24 cellular contexts compared by ENCODE assay signal in genomic region chr10:93589648-93590562, GRCh38. TPM values are rescaled to one million over a fixed set of nuclear protein-coding genes. Genes with fewer than 3 reads are reported as not detected.
DNase-seq lines count a peak whose midpoint lies in the region; ATAC-seq, FAIRE-seq and TF ChIP-seq lines count a peak whose summit lies in the region.
"Had no signal": no experiment of that assay in that cellular context is flagged by ENCODE, and none has a peak within 500 bp of the region (broad histone marks: within the 10 kb centered on the region; RNA-seq: fewer than 3 reads in every experiment).

No MANE protein-coding gene starts in this region.

- peak; percentile 82 for ATAC-seq in K562
- ATAC-seq in left lobe of liver: peak; percentile 57
- no peak for ATAC-seq in mucosa of descending colon
- ATAC-seq: CD8-positive, alpha-beta T cell; GM12878 had no signal

- H2AFZ ChIP-seq in K562 (ENCODE audit: low read depth, low read length): peak overlapping the region; percentile 66
- no peak overlapping the region for H2AFZ ChIP-seq in H9 (ENCODE audit: low read length)

- H2BK12ac ChIP-seq in H9 (ENCODE audit: insufficient read length, low read depth, low read length): no peak overlapping the region

- no peak overlapping the region for H2BK20ac ChIP-seq in H9 (ENCODE audit: low read depth, low read length, poor library complexity, severe bottlenecking)

- H3K36me3 Mint-ChIP-seq in H9 (ENCODE audit: insufficient read depth in 1 of 3, low read depth in 3 of 3): no peaks in the 10 kb centered on the region
- H3K36me3 Mint-ChIP-seq: CD8-positive, alpha-beta T cell had no signal

- H3K4me2 ChIP-seq in K562 (ENCODE audit: insufficient read depth, low read length) (no peak overlapping the region), H9 (ENCODE audit: insufficient read depth, insufficient read length, low read length) (no peak overlapping the region)
- H3K4me2 ChIP-seq: BLaER1 treated with 17β-estradiol and CSF1 and Interleukin-3, amounts not matched to agents 10 nM and 100 nM had no signal

- H2BK120ac ChIP-seq in H9 (ENCODE audit: low read depth, low read length, poor library complexity, severe bottlenecking): no peak overlapping the region

- TF ChIP-seq CTCF in K562 (IDR thresholded peaks at IDR 0.05 in 2 of 3, conservative IDR thresholded peaks at IDR 0.05 in 1 of 3; ENCODE audit: insufficient read depth in 2 of 3, low read depth in 1 of 3, low read length in 3 of 3) (no peak), H9 (conservative IDR thresholded peaks at IDR 0.05) (no peak), mucosa of descending colon (IDR thresholded peaks at IDR 0.05) (no peak)

- H3K36me3 ChIP-seq in K562 (ENCODE audit: control insufficient read depth, insufficient read depth, low read length): no peaks in the 10 kb centered on the region
- H3K36me3 ChIP-seq in mucosa of descending colon (ENCODE audit: low read depth): no peaks in the 10 kb centered on the region
- H3K36me3 ChIP-seq: BLaER1 treated with 17β-estradiol and CSF1 and Interleukin-3, amounts not matched to agents 10 nM and 100 nM; HAP-1 had no signal

- H3K9ac ChIP-seq in K562 (ENCODE audit: insufficient read depth in 1 of 2, low read depth in 2 of 2, low read length in 2 of 2) (no peak overlapping the region), H9 (ENCODE audit: extremely low read depth, insufficient read length, low read length) (no peak overlapping the region)
- H3K9ac ChIP-seq: BLaER1 treated with 17β-estradiol and CSF1 and Interleukin-3, amounts not matched to agents 10 nM and 100 nM had no signal

- H3K4ac ChIP-seq in H9 (ENCODE audit: low read depth, low read length): no peak overlapping the region

- 11% methylated on average over 14 of the region's 15 CpGs for WGBS in K562 (ENCODE audit: insufficient coverage, low coverage, missing lambda C conversion rate)
- no CpG with 5 or more reads among the region's 15 CpGs for WGBS in H9 (ENCODE audit: extremely low coverage, insufficient read length, low lambda C conversion rate)

- no peak for TF ChIP-seq POLR2A in K562 (conservative IDR thresholded peaks at IDR 0.05)

- H3K9me3 ChIP-seq in K562 (replicated peaks; ENCODE audit: control insufficient read depth, insufficient read depth, low read depth, low read length) (no peaks in the 10 kb centered on the region), H9 (ENCODE audit: control insufficient read depth, low read depth, low read length) (no peaks in the 10 kb centered on the region), mucosa of descending colon (no peaks in the 10 kb centered on the region)
- H3K9me3 ChIP-seq: BLaER1 treated with 17β-estradiol and CSF1 and Interleukin-3, amounts not matched to agents 10 nM and 100 nM; HAP-1 had no signal

- CTCF ChIA-PET in K562 (lab: Yijun Ruan, JAX; ENCODE audit: low intra/inter-chr PET ratio): no interaction called here

- H3K14ac ChIP-seq in H9 (ENCODE audit: insufficient read depth, low read length): no peak overlapping the region

- H3K27me3 ChIP-seq in K562 (ENCODE audit: control insufficient read depth in 2 of 2, insufficient read depth in 2 of 2, low read length in 2 of 2) (peaks cover 0 to 8% of the 10 kb centered on the region in 2 experiments; a peak in 3 of 5 replicates), H9 (ENCODE audit: insufficient read depth, low read length) (no peaks in the 10 kb centered on the region)
- H3K27me3 ChIP-seq: BLaER1 treated with 17β-estradiol and CSF1 and Interleukin-3, amounts not matched to agents 10 nM and 100 nM had no signal

- peaks cover 14% of the 10 kb centered on the region for H3K27me3 Mint-ChIP-seq in H9 (ENCODE audit: low read depth)

- no TSS peak for BruUV-seq in K562 (replicated peaks; lab: Mats Ljungman, UMichigan)

- in situ Hi-C loops in K562 (cut with MboI): no loop called here

- H3K23me2 ChIP-seq in H9 (ENCODE audit: insufficient read length, low read depth, low read length, poor library complexity, severe bottlenecking): no peaks in the 10 kb centered on the region

- H3K4me1 Mint-ChIP-seq in H9: peaks cover 15 to 18% of the 10 kb centered on the region in 2 experiments

- H3K9me3 Mint-ChIP-seq in H9: no peaks in the 10 kb centered on the region
- H3K9me3 Mint-ChIP-seq: CD8-positive, alpha-beta T cell had no signal

- FAIRE-seq in K562 (lab: Jason Lieb, UNC): no peak
- FAIRE-seq: GM12878 had no signal

- no peaks in the 10 kb centered on the region for H3K79me1 ChIP-seq in H9 (ENCODE audit: insufficient read depth, low read depth, low read length, poor library complexity, severe bottlenecking)

- peak; percentile 58 for DNase-seq in NCI-H82 (lab: John Stamatoyannopoulos, UW)
- DNase-seq in NCI-H82 treated with DMSO at 0.1 percent for 48 hours (lab: John Stamatoyannopoulos, UW; ENCODE audit: unreplicated experiment): no peak
- DNase-seq in K562 (ENCODE audit: extremely low read depth in 1 of 4, low spot score in 3 of 4): peak in 2 of 4 experiments; percentile 24 to 27
- DNase-seq in left lobe of liver (ENCODE audit: low spot score): peak; percentile 84
- no peak for DNase-seq in H9
- DNase-seq in activated CD4-positive, alpha-beta T cell treated with anti-CD3 and anti-CD28 coated beads, Interleukin-2, amount 50 U/mL, for 4 hours: no peak
- no peak for DNase-seq in mucosa of descending colon
- no peak for DNase-seq in T-helper 9 cell
- DNase-seq: 8988T; CD8-positive, alpha-beta T cell; DMS 273 treated with DMSO at 0.1 percent for 48 hours; DMS53; DND-41; EL; GOT3; IMR-90 had no signal

- H3K18ac ChIP-seq in H9 (ENCODE audit: insufficient read length, low read depth, low read length): no peak overlapping the region

- POLR2A ChIA-PET in K562 (lab: Yijun Ruan, JAX): interaction anchor here (0.5 kb wide), 1 partner anchor 203 kb away, joined by 3 read pairs; no protein-coding TSS in a partner anchor

- no peak for TF ChIP-seq RAD21 in K562 (CRISPR knock-in tag; conservative IDR thresholded peaks at IDR 0.05 in 1 of 2, IDR thresholded peaks at IDR 0.05 in 1 of 2)

- H2BK15ac ChIP-seq in H9 (ENCODE audit: low read depth, low read length): no peak overlapping the region

- H3K27ac ChIP-seq in K562 (ENCODE audit: extremely low read depth, low read depth, low read length) (no peak overlapping the region), H9 (ENCODE audit: insufficient read length, low read depth, low read length) (no peak overlapping the region)
- H3K27ac ChIP-seq: BLaER1 treated with 17β-estradiol and CSF1 and Interleukin-3, amounts not matched to agents 10 nM and 100 nM; HL-60 had no signal

- no peak for TF ChIP-seq EP300 in K562 (IDR thresholded peaks at IDR 0.05; ENCODE audit: low read length)

- H3K79me2 ChIP-seq in K562 (ENCODE audit: control insufficient read depth, insufficient read depth, low read length) (no peaks in the 10 kb centered on the region), H9 (ENCODE audit: insufficient read depth, low read length) (no peaks in the 10 kb centered on the region)

- no peaks in the 10 kb centered on the region for H3K9me1 ChIP-seq in K562 (ENCODE audit: control insufficient read depth, insufficient read depth, low read length)

- H3K4me1 ChIP-seq in K562 (replicated peaks in 1 of 2; ENCODE audit: control insufficient read depth in 2 of 2, insufficient read depth in 2 of 2, low read length in 2 of 2): no peaks in the 10 kb centered on the region; a peak in 1 of 5 replicates
- no peaks in the 10 kb centered on the region; the same call in 1 of the 2 replicates for H3K4me1 ChIP-seq in H9 (ENCODE audit: insufficient read depth, low read length)
- H3K4me1 ChIP-seq in mucosa of descending colon (ENCODE audit: low read depth): peaks cover 12% of the 10 kb centered on the region
- H3K4me1 ChIP-seq: HAP-1 had no signal

- no peak overlapping the region for H3K56ac ChIP-seq in H9 (ENCODE audit: insufficient read length, low read depth, low read length)

- no peak overlapping the region for H4K5ac ChIP-seq in H9 (ENCODE audit: insufficient read length, low read depth, low read length)

- no peak overlapping the region for H2AK5ac ChIP-seq in H9 (ENCODE audit: insufficient read length, low read length)

- H3K4me3 ChIP-seq in K562 (no peak overlapping the region), mucosa of descending colon (no peak overlapping the region)
- H3K4me3 ChIP-seq: BLaER1 treated with 17β-estradiol and CSF1 and Interleukin-3, amounts not matched to agents 10 nM and 100 nM; GM12878; HAP-1 had no signal

- no peak overlapping the region for H3K23ac ChIP-seq in H9 (ENCODE audit: insufficient read length, low read depth, low read length)

- H2BK5ac ChIP-seq in H9 (ENCODE audit: insufficient read length, low read length): no peak overlapping the region

- H4K8ac ChIP-seq in H9 (replicated peaks; ENCODE audit: insufficient read length, low read depth, low read length): no peak overlapping the region

- H3K4me3 Mint-ChIP-seq in H9: no peak overlapping the region
- H3K4me3 Mint-ChIP-seq: CD8-positive, alpha-beta T cell had no signal

- no peaks in the 10 kb centered on the region for H4K20me1 ChIP-seq in K562 (replicated peaks; ENCODE audit: control insufficient read depth, insufficient read depth, low read length)
- H4K20me1 ChIP-seq in H9 (ENCODE audit: control insufficient read depth, insufficient read depth, insufficient read length): no peaks in the 10 kb centered on the region
- H4K20me1 ChIP-seq: BLaER1 treated with 17β-estradiol and CSF1 and Interleukin-3, amounts not matched to agents 10 nM and 100 nM had no signal

- H3T11ph ChIP-seq in H9 (ENCODE audit: low read length): no peak overlapping the region

- H3K27ac Mint-ChIP-seq in H9: no peak overlapping the region
- H3K27ac Mint-ChIP-seq: CD8-positive, alpha-beta T cell had no signal

- intact Hi-C loops in K562 (cut with micrococcal nuclease) (no loop called here), mucosa of descending colon (cut with DNase I, micrococcal nuclease) (no loop called here)

- no peak overlapping the region for H4K91ac ChIP-seq in H9 (ENCODE audit: insufficient read length, low read depth, low read length)

RNA-seq across cellular contexts. Expression of gene RBP4, which starts 11.1 kb away (rescaled TPM):
- not detected in 2 replicates for total RNA-seq in K562 (2011; cell fraction: chromatin; rRNA removed; ENCODE audit: low replicate concordance)
- not detected in 2 replicates for total RNA-seq in K562 (2011; cell fraction: nucleolus; rRNA removed)
- not detected in 2 replicates for total RNA-seq in K562 (2011; cell fraction: nucleoplasm; rRNA removed)
- total RNA-seq in K562 (2014; rRNA removed): not detected in 2 replicates
- total RNA-seq in K562 (2014; rRNA removed; fragmentation: Illumina TruSeq; extraction: Trizol): not detected in 2 replicates
- total RNA-seq in K562 (2015; rRNA removed; fragmentation: Illumina TruSeq; extraction: Trizol): not detected in 2 replicates
- total RNA-seq in K562 (2021): 0.91 and 2.0 TPM in 2 replicates
- polyA plus RNA-seq in K562 (2011; rRNA removed): not detected in 2 replicates
- polyA plus RNA-seq in K562 (2011; cell fraction: cytosol; rRNA removed): not detected in 2 replicates
- not detected in 2 replicates for polyA plus RNA-seq in K562 (2011; cell fraction: nucleus; rRNA removed)
- not detected in 2 replicates for polyA plus RNA-seq in K562 (2012)
- polyA plus RNA-seq in K562 (2014; fragmentation: Illumina TruSeq; extraction: Trizol): not detected in 2 replicates
- polyA plus RNA-seq in K562 (2014; fragmentation: Nextera tagmentation; extraction: Ambion mirVana): not detected
- not detected in 2 replicates for polyA plus RNA-seq in K562 (2014; rRNA removed)
- polyA minus RNA-seq in K562 (2011; rRNA and poly(A)+ RNA removed): not detected in 2 replicates
- not detected in 2 replicates for polyA minus RNA-seq in K562 (2011; cell fraction: cytosol; rRNA and poly(A)+ RNA removed)
- polyA minus RNA-seq in K562 (2011; cell fraction: nucleus; rRNA and poly(A)+ RNA removed): not detected in 2 replicates
- 6,485 TPM for total RNA-seq in left lobe of liver
- total RNA-seq in H9 (2021): not detected in 2 replicates
- total RNA-seq in mucosa of descending colon: 1 to 10 TPM; 5.2 to 7.0 (median 6.6) TPM
- total RNA-seq: A673; CD8-positive, alpha-beta T cell; G401; IMR-90 had no signal
- polyA plus RNA-seq: AG04450, GM12878, IMR-90 had no signal

RNA-seq across cellular contexts. Expression of gene PDE6C, which starts 22.4 kb away (rescaled TPM):
- not detected in 2 replicates for total RNA-seq in K562 (2011; cell fraction: chromatin; rRNA removed; ENCODE audit: low replicate concordance)
- not detected in 2 replicates for total RNA-seq in K562 (2011; cell fraction: nucleolus; rRNA removed)
- total RNA-seq in K562 (2011; cell fraction: nucleoplasm; rRNA removed): not detected in 2 replicates
- not detected in 2 replicates for total RNA-seq in K562 (2014; rRNA removed)
- total RNA-seq in K562 (2014; rRNA removed; fragmentation: Illumina TruSeq; extraction: Trizol): not detected in 2 replicates
- total RNA-seq in K562 (2015; rRNA removed; fragmentation: Illumina TruSeq; extraction: Trizol): not detected in 2 replicates
- total RNA-seq in K562 (2021): not detected in 2 replicates
- not detected in 2 replicates for polyA plus RNA-seq in K562 (2011; rRNA removed)
- not detected in 2 replicates for polyA plus RNA-seq in K562 (2011; cell fraction: cytosol; rRNA removed)
- polyA plus RNA-seq in K562 (2011; cell fraction: nucleus; rRNA removed): not detected in 2 replicates
- 0.19 TPM in 1 of 2 replicates, not detected in the other for polyA plus RNA-seq in K562 (2012)
- not detected in 2 replicates for polyA plus RNA-seq in K562 (2014; fragmentation: Illumina TruSeq; extraction: Trizol)
- polyA plus RNA-seq in K562 (2014; fragmentation: Nextera tagmentation; extraction: Ambion mirVana): not detected
- polyA plus RNA-seq in K562 (2014; rRNA removed): not detected in 2 replicates
- polyA minus RNA-seq in K562 (2011; rRNA and poly(A)+ RNA removed): not detected in 2 replicates
- not detected in 2 replicates for polyA minus RNA-seq in K562 (2011; cell fraction: cytosol; rRNA and poly(A)+ RNA removed)
- polyA minus RNA-seq in K562 (2011; cell fraction: nucleus; rRNA and poly(A)+ RNA removed): not detected in 2 replicates
- total RNA-seq in left lobe of liver: not detected
- total RNA-seq in H9 (2021): not detected in 2 replicates
- total RNA-seq in mucosa of descending colon: not detected
- total RNA-seq: A673; CD8-positive, alpha-beta T cell; G401; GM12878; HT1080; IMR-90 had no signal
- polyA plus RNA-seq: AG04450, GM12878, IMR-90 had no signal

RNA-seq across cellular contexts. Expression of gene FFAR4, which starts 23.4 kb away (rescaled TPM):
- total RNA-seq in K562 (2011; cell fraction: chromatin; rRNA removed; ENCODE audit: low replicate concordance): not detected in 2 replicates
- not detected in 2 replicates for total RNA-seq in K562 (2011; cell fraction: nucleolus; rRNA removed)
- not detected in 2 replicates for total RNA-seq in K562 (2011; cell fraction: nucleoplasm; rRNA removed)
- not detected in 2 replicates for total RNA-seq in K562 (2014; rRNA removed)
- not detected in 2 replicates for total RNA-seq in K562 (2014; rRNA removed; fragmentation: Illumina TruSeq; extraction: Trizol)
- total RNA-seq in K562 (2015; rRNA removed; fragmentation: Illumina TruSeq; extraction: Trizol): not detected in 2 replicates
- total RNA-seq in K562 (2021): not detected in 2 replicates
- not detected in 2 replicates for polyA plus RNA-seq in K562 (2011; rRNA removed)
- polyA plus RNA-seq in K562 (2011; cell fraction: cytosol; rRNA removed): not detected in 2 replicates
- polyA plus RNA-seq in K562 (2011; cell fraction: nucleus; rRNA removed): not detected in 2 replicates
- not detected in 2 replicates for polyA plus RNA-seq in K562 (2012)
- not detected in 2 replicates for polyA plus RNA-seq in K562 (2014; fragmentation: Illumina TruSeq; extraction: Trizol)
- not detected for polyA plus RNA-seq in K562 (2014; fragmentation: Nextera tagmentation; extraction: Ambion mirVana)
- not detected in 2 replicates for polyA plus RNA-seq in K562 (2014; rRNA removed)
- polyA minus RNA-seq in K562 (2011; rRNA and poly(A)+ RNA removed): not detected in 2 replicates
- polyA minus RNA-seq in K562 (2011; cell fraction: cytosol; rRNA and poly(A)+ RNA removed): not detected in 2 replicates
- polyA minus RNA-seq in K562 (2011; cell fraction: nucleus; rRNA and poly(A)+ RNA removed): not detected in 2 replicates
- 0.25 TPM for total RNA-seq in left lobe of liver
- total RNA-seq in H9 (2021): not detected in 2 replicates
- 10 to 100 TPM; 17.4 to 36.3 (median 28.7) TPM for total RNA-seq in mucosa of descending colon
- total RNA-seq: A673; CD8-positive, alpha-beta T cell; G401; GM12878; HT1080; IMR-90 had no signal
- polyA plus RNA-seq: AG04450, GM12878, IMR-90 had no signal

Comparison
In these comparisons a context has a peak if more than half of its experiments do, and no peak if none do; other contexts are left out.
1. DNase-seq: peak in NCI-H82 (single experiment) and left lobe of liver (single experiment); none in NCI-H82 treated with DMSO at 0.1 percent for 48 hours (single experiment), H9 (single experiment), activated CD4-positive, alpha-beta T cell treated with anti-CD3 and anti-CD28 coated beads, Interleukin-2, amount 50 U/mL, for 4 hours (0 of 2), mucosa of descending colon (0 of 3) and T-helper 9 cell (single experiment).
2. RNA of gene RBP4, which starts 11.1 kb away (total RNA-seq): 6,485 TPM in left lobe of liver (single experiment); 5.2 to 7.0 TPM in mucosa of descending colon, not detected in H9 and 0.91 to 2.0 TPM in K562; every median in the first group is over 100 times any median in the second.
3. RNA of gene FFAR4, which starts 23.4 kb away (total RNA-seq): 17.4 to 36.3 TPM in mucosa of descending colon; 0.25 TPM in left lobe of liver (single experiment), not detected in H9 and not detected in K562; every median in the first group is over 10 times any median in the second.